10 cellular contexts compared by ENCODE assay signal in the genomic region with DNA sequence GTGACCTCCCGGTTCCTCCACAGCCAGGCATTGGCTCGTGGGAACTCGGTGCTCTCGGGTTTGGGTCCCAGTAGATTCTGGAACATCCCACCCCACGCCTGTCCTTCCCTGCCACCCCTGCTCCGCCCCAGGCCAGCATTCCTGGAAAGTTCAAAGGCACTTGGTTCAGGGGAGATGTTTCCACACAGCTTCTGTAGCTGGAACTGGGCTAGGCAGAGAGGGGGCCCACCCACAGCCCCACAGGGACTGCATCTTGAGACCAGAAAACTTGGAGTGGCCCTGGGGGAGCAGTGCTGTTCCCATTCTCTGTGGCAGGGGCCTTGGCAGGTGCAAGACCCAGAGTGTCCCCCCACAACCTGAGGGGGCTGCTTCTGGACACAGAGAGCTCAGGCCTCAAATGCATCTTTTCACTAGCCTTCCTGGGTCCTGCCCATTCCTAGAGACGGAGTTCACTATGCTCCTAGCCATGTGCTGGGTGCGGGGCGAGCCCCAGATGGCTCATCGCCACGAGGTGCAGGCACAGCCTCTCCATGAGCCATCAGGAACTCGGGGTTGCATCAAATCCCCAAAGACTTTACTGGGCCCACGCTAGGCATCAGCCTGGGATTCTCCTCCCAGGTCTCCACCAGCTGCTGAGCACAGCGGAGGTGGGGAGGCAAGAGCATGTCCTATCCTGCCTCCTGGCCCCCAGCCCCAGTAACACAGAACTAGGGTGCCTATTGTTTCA.
DNase-seq lines count a peak whose midpoint lies in the region; ATAC-seq, FAIRE-seq and TF ChIP-seq lines count a peak whose summit lies in the region.
"Had no signal": no experiment of that assay in that cellular context is flagged by ENCODE, and none has a peak within 500 bp of the region (broad histone marks: within the 10 kb centered on the region; RNA-seq: fewer than 3 reads in every experiment).

No MANE protein-coding gene starts in this region.

- no peaks in the 10 kb centered on the region for H4K20me1 ChIP-seq in HepG2 (ENCODE audit: insufficient read depth, low read length)

- TF ChIP-seq CTCF in HepG2 (CRISPR knock-in tag; IDR thresholded peaks at IDR 0.05), result no peak
- no peak for TF ChIP-seq CTCF in thoracic aorta (IDR thresholded peaks at IDR 0.05)

- no peak for TF ChIP-seq POLR2A in HepG2 (IDR thresholded peaks at IDR 0.05; ENCODE audit: insufficient read depth in 1 of 2, low read depth in 2 of 2, low read length in 2 of 2)

- no peak for TF ChIP-seq RAD21 in HepG2 (CRISPR knock-in tag; IDR thresholded peaks at IDR 0.05)

- no peak overlapping the region; the same call in 1 of the 2 replicates for H3K9ac ChIP-seq in HepG2 (ENCODE audit: insufficient read depth, low read depth, low read length)

- H3K27me3 ChIP-seq in HepG2 (ENCODE audit: control insufficient read depth in 1 of 2, insufficient read depth in 2 of 2, low read length in 2 of 2), result no peaks in the 10 kb centered on the region
- H3K27me3 ChIP-seq in thoracic aorta (replicated peaks; ENCODE audit: insufficient read depth), result no peaks in the 10 kb centered on the region

- no peaks in the 10 kb centered on the region for H3K36me3 Mint-ChIP-seq in activated CD4-positive, alpha-beta T cell treated with anti-CD3 and anti-CD28 coated beads, Interleukin-2, amount 10 ng/mL, durations not matched to agents 24 days and 14 days (ENCODE audit: low read depth)
- no peaks in the 10 kb centered on the region for H3K36me3 Mint-ChIP-seq in activated T-helper 2 cell treated with anti-CD3 and anti-CD28 coated beads, Interferon-gamma antibody, Interleukin-2, Interleukin-4, amounts not matched to agents 10 μg/mL and 5 μg/mL and 100 μg/mL, durations not matched to agents 14 hours and 24 hours and 36 hours (ENCODE audit: low read depth)

- H3K27ac ChIP-seq in HepG2 (ENCODE audit: extremely low read length, insufficient read depth, low read length) (no peak overlapping the region), thoracic aorta (peak overlapping the region; percentile 90 to 93)

- H3K27ac Mint-ChIP-seq in activated CD4-positive, alpha-beta T cell treated with anti-CD3 and anti-CD28 coated beads, Interleukin-2, amount 10 ng/mL, durations not matched to agents 24 days and 14 days, result peak overlapping the region; percentile 98
- peak overlapping the region; percentile 99 for H3K27ac Mint-ChIP-seq in activated T-helper 2 cell treated with anti-CD3 and anti-CD28 coated beads, Interferon-gamma antibody, Interleukin-2, Interleukin-4, amounts not matched to agents 10 μg/mL and 5 μg/mL and 100 μg/mL, durations not matched to agents 14 hours and 24 hours and 36 hours

- intact Hi-C loops in activated CD4-positive, alpha-beta T cell treated with anti-CD3 and anti-CD28 coated beads, Interleukin-2, amount 10 ng/mL, durations not matched to agents 24 days and 14 days (cut with micrococcal nuclease), result loop anchor here (1.0 to 5.0 kb wide), 3 partner anchors 8 to 400 kb away; no protein-coding TSS in a partner anchor
- intact Hi-C loops in activated T-helper 2 cell treated with anti-CD3 and anti-CD28 coated beads, Interferon-gamma antibody, Interleukin-2, Interleukin-4, amounts not matched to agents 10 μg/mL and 5 μg/mL and 100 μg/mL, durations not matched to agents 14 hours and 24 hours and 36 hours (cut with micrococcal nuclease), result loop anchor here (1.0 to 2.0 kb wide), 6 partner anchors 8 to 69 kb away; partner anchors contain the start of gene ZFP36L2
- intact Hi-C loops in HepG2 (cut with micrococcal nuclease; ENCODE audit: unreplicated experiment), result loop anchor here (1.0 to 2.0 kb wide), 2 partner anchors 11 to 21 kb away; no protein-coding TSS in a partner anchor

- DNase-seq in activated CD4-positive, alpha-beta T cell treated with anti-CD3 and anti-CD28 coated beads, Interleukin-2, amount 10 ng/mL, durations not matched to agents 24 days and 14 days, result no peak
- DNase-seq in activated CD4-positive, alpha-beta T cell treated with anti-CD3 and anti-CD28 coated beads for 48 hours, result no peak
- no peak for DNase-seq in activated T-helper 2 cell treated with anti-CD3 and anti-CD28 coated beads, Interferon-gamma antibody, Interleukin-2, Interleukin-4, amounts not matched to agents 10 μg/mL and 5 μg/mL and 100 μg/mL, durations not matched to agents 14 hours and 24 hours and 36 hours (ENCODE audit: low spot score)
- DNase-seq in HepG2 (ENCODE audit: low spot score), result peak; percentile 48
- DNase-seq in thoracic aorta (ENCODE audit: low spot score), result no peak
- DNase-seq in DMS79 (lab: John Stamatoyannopoulos, UW), result no peak

- H2AFZ ChIP-seq in HepG2 (ENCODE audit: low read length), result no peak overlapping the region

- FAIRE-seq in HepG2 (lab: Jason Lieb, UNC), result peak; percentile 40
- FAIRE-seq: A204.1, K562 had no signal

- WGBS in HepG2 (ENCODE audit: low lambda C conversion rate), result 2% methylated on average over 8 of the region's 14 CpGs

- in situ Hi-C loops in HepG2 (cut with HindIII; ENCODE audit: extremely low pct_ligation_motif_present, low pct_unique_long_range_greater_than_20kb), result no loop called here

- H3K4me3 ChIP-seq in HepG2 (replicated peaks in 1 of 3; ENCODE audit: insufficient read depth in 1 of 3, low read depth in 2 of 3, low read length in 3 of 3) (peak overlapping the region; percentile 39 to 70 (median 53); a peak in 5 of 6 replicates), thoracic aorta (no peak overlapping the region)
- H3K4me3 ChIP-seq: K562 had no signal

- ATAC-seq in HepG2 (peak; percentile 16), thoracic aorta (ENCODE audit: insufficient number of reproducible peaks, low FRiP score, low read depth) (no peak), HG02642 (IDR thresholded peaks at IDR 0.05; ENCODE audit: poor library complexity, unreplicated experiment) (no peak), HG02610 (IDR thresholded peaks at IDR 0.05; ENCODE audit: unreplicated experiment) (no peak)

- H3K36me3 ChIP-seq in HepG2 (replicated peaks in 1 of 2; ENCODE audit: control insufficient read depth in 1 of 2, insufficient read depth in 2 of 2, low read length in 2 of 2), result no peaks in the 10 kb centered on the region
- no peaks in the 10 kb centered on the region for H3K36me3 ChIP-seq in thoracic aorta

- CTCF ChIA-PET in HepG2 (lab: Yijun Ruan, JAX; ENCODE audit: low intra/inter-chr PET ratio, low total read pairs), result no interaction called here

- H3K27me3 Mint-ChIP-seq in activated CD4-positive, alpha-beta T cell treated with anti-CD3 and anti-CD28 coated beads, Interleukin-2, amount 10 ng/mL, durations not matched to agents 24 days and 14 days, result no peaks in the 10 kb centered on the region
- no peaks in the 10 kb centered on the region for H3K27me3 Mint-ChIP-seq in activated T-helper 2 cell treated with anti-CD3 and anti-CD28 coated beads, Interferon-gamma antibody, Interleukin-2, Interleukin-4, amounts not matched to agents 10 μg/mL and 5 μg/mL and 100 μg/mL, durations not matched to agents 14 hours and 24 hours and 36 hours (ENCODE audit: low read depth)

- H3K4me1 ChIP-seq in HepG2 (ENCODE audit: insufficient read depth, low read length) (peaks cover 90% of the 10 kb centered on the region), thoracic aorta (ENCODE audit: control insufficient read depth in 1 of 2, low read depth in 2 of 2) (peaks cover 26 to 41% of the 10 kb centered on the region in 2 donors)

- H3K4me2 ChIP-seq in HepG2 (ENCODE audit: low read depth, low read length), result peak overlapping the region; percentile 94

- H3K4me1 Mint-ChIP-seq in activated CD4-positive, alpha-beta T cell treated with anti-CD3 and anti-CD28 coated beads, Interleukin-2, amount 10 ng/mL, durations not matched to agents 24 days and 14 days, result peaks cover 59% of the 10 kb centered on the region
- H3K4me1 Mint-ChIP-seq in activated T-helper 2 cell treated with anti-CD3 and anti-CD28 coated beads, Interferon-gamma antibody, Interleukin-2, Interleukin-4, amounts not matched to agents 10 μg/mL and 5 μg/mL and 100 μg/mL, durations not matched to agents 14 hours and 24 hours and 36 hours (ENCODE audit: low read depth), result peaks cover 41% of the 10 kb centered on the region

- no peaks in the 10 kb centered on the region for H3K9me3 Mint-ChIP-seq in activated CD4-positive, alpha-beta T cell treated with anti-CD3 and anti-CD28 coated beads, Interleukin-2, amount 10 ng/mL, durations not matched to agents 24 days and 14 days
- H3K9me3 Mint-ChIP-seq in activated T-helper 2 cell treated with anti-CD3 and anti-CD28 coated beads, Interferon-gamma antibody, Interleukin-2, Interleukin-4, amounts not matched to agents 10 μg/mL and 5 μg/mL and 100 μg/mL, durations not matched to agents 14 hours and 24 hours and 36 hours, result no peaks in the 10 kb centered on the region

- peak overlapping the region; percentile 78 for H3K4me3 Mint-ChIP-seq in activated CD4-positive, alpha-beta T cell treated with anti-CD3 and anti-CD28 coated beads, Interleukin-2, amount 10 ng/mL, durations not matched to agents 24 days and 14 days
- H3K4me3 Mint-ChIP-seq in activated T-helper 2 cell treated with anti-CD3 and anti-CD28 coated beads, Interferon-gamma antibody, Interleukin-2, Interleukin-4, amounts not matched to agents 10 μg/mL and 5 μg/mL and 100 μg/mL, durations not matched to agents 14 hours and 24 hours and 36 hours (ENCODE audit: low read depth), result no peak overlapping the region

- H3K79me2 ChIP-seq in HepG2 (ENCODE audit: insufficient read depth, low read length), result no peaks in the 10 kb centered on the region

- POLR2A ChIA-PET in HepG2 (lab: Yijun Ruan, JAX), result interaction anchor here (0.6 to 2.1 kb wide), 20 partner anchors 9 to 231 kb away, joined by 3 to 28 read pairs (median 4); partner anchors contain the start of gene ZFP36L2

- no peaks in the 10 kb centered on the region for H3K9me3 ChIP-seq in HepG2 (ENCODE audit: low read length)
- H3K9me3 ChIP-seq in thoracic aorta, result no peaks in the 10 kb centered on the region

- BruUV-seq in HepG2 (replicated peaks; lab: Mats Ljungman, UMichigan), result no TSS peak

- TF ChIP-seq EP300 in HepG2 (IDR thresholded peaks at IDR 0.05; ENCODE audit: low read depth in 2 of 2, low read length in 2 of 2) (peak in 1 of 2 experiments; percentile 53; a peak in 1 of 4 replicates), HepG2 (CRISPR knock-in tag; IDR thresholded peaks at IDR 0.05; ENCODE audit: borderline replicate concordance) (no peak)

TF ChIP-seq in HepG2, 621 proteins besides CTCF, POLR2A, EP300 and RAD21 (continues in another document):
- TF ChIP-seq ZSCAN25 (CRISPR knock-in tag; IDR thresholded peaks at IDR 0.05) (peak; percentile 90), SP5 (CRISPR knock-in tag; IDR thresholded peaks at IDR 0.05; ENCODE audit: borderline replicate concordance, low read depth) (peak; percentile 88), ZNF605 (CRISPR knock-in tag; IDR thresholded peaks at IDR 0.05) (peak; percentile 85), ZNF747 (CRISPR knock-in tag; IDR thresholded peaks at IDR 0.05; ENCODE audit: borderline replicate concordance) (no peak), TAF1 (CRISPR knock-in tag; IDR thresholded peaks at IDR 0.05) (0 out of 2 replicates have a peak, but pooled peaks have one; percentile 5), ZNF761 (CRISPR knock-in tag; conservative IDR thresholded peaks at IDR 0.05) (peak; percentile 82; the same call in 1 of the 2 replicates), NR2F2 (IDR thresholded peaks at IDR 0.05; ENCODE audit: borderline replicate concordance, low read depth) (peak; percentile 35; the same call in 1 of the 2 replicates)
